ENCODE assay signal across 10 cellular contexts in genomic region chr1:3543076-3544049, GRCh38.
DNase-seq lines count a peak whose midpoint lies in the region; ATAC-seq and TF ChIP-seq lines count a peak whose summit lies in the region.
"Had no signal": no experiment of that assay in that cellular context is flagged by ENCODE, and none has a peak within 500 bp of the region (broad histone marks: within the 10 kb centered on the region; RNA-seq: fewer than 3 reads in every experiment).

No MANE protein-coding gene starts in this region.

- H3K36me3 ChIP-seq in gastroesophageal sphincter, result no peaks in the 10 kb centered on the region

- DNase-seq in Daoy (ENCODE audit: low read depth), result peak; percentile 89
- DNase-seq in T1000 (lab: John Stamatoyannopoulos, UW), result peak; percentile 86
- peak; percentile 95 for DNase-seq in posterior vena cava (ENCODE audit: low spot score)
- DNase-seq in NCI-H2196 (lab: John Stamatoyannopoulos, UW; ENCODE audit: unreplicated experiment), result no peak
- no peak for DNase-seq in COLO829 (ENCODE audit: low spot score)
- DNase-seq: activated effector memory CD4-positive, alpha-beta T cell treated with Interleukin-2 at 50 U/mL for 16 hours; stimulated activated CD4-positive, alpha-beta T cell treated with anti-CD3 and anti-CD28 coated beads, Interleukin-4, amount 100 ng/mL, for 24 hours had no signal

- H3K9me3 ChIP-seq in gastroesophageal sphincter, result no peaks in the 10 kb centered on the region

- TF ChIP-seq CTCF in gastroesophageal sphincter (IDR thresholded peaks at IDR 0.05), result no peak

- TF ChIP-seq POLR2A in gastroesophageal sphincter (IDR thresholded peaks at IDR 0.05), result no peak

- peaks cover 31% of the 10 kb centered on the region for H3K27me3 ChIP-seq in gastroesophageal sphincter

- WGBS in gastroesophageal sphincter (ENCODE audit: low coverage in 1 of 2), 2 donors, result 60% methylated on average over 3 of the region's 51 CpGs; no CpG with 5 or more reads in 1 of the 2 donors

- no peak overlapping the region for H3K4me3 ChIP-seq in gastroesophageal sphincter

- ATAC-seq in gastroesophageal sphincter (peak; percentile 58), HG03095 (IDR thresholded peaks at IDR 0.05; ENCODE audit: unreplicated experiment) (no peak), GM19328 (IDR thresholded peaks at IDR 0.05; ENCODE audit: unreplicated experiment) (no peak)

- no peak for TF ChIP-seq EP300 in gastroesophageal sphincter (IDR thresholded peaks at IDR 0.05)

- H3K27ac ChIP-seq in gastroesophageal sphincter, result peak overlapping the region in 3 of 4 donors; percentile 48 to 72 (median 62)

- H3K4me1 ChIP-seq in gastroesophageal sphincter, result peaks cover 0 to 55% (median 5%) of the 10 kb centered on the region in 3 donors

- intact Hi-C loops in posterior vena cava (cut with DNase I), result loop anchor here in 1 of 2 donors (10.0 kb wide), 1 partner anchor 369 kb away; no protein-coding TSS in a partner anchor

Comparison
In these comparisons a context has a peak if more than half of its experiments do, and no peak if none do; other contexts are left out.
1. DNase-seq: peak in Daoy (single experiment), T1000 (single experiment) and posterior vena cava (single experiment); none in NCI-H2196 (single experiment) and COLO829 (single experiment).